In the genomic region with DNA sequence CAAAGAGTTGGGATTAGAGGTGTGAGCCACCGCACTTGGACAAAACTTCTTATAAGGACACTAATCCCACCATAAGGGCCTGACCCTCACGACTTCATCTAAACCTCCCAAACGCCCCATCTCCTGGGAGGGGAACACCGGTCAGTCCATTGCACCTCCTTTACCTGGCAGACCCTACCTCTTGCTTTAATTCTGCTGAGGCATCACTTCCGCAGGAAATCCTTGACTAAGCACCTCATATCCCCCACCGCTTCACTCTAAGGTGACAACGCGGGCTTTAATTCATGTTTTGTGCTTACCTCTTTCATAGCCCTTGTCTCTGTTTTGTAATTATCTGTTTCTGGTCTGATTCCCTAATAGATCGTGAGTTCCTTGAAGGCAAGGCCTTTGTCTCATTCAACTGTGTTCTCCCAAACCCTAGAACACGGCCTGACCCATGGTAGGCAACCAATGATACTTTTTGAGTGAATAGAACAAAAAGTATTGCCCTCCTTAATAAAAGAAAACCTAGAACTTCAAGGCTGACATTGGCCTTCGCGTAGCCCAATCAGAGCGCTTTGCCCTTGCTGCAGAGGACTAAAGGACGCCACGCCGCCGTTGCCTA, we compare ENCODE assay signal across 2 cellular contexts.
A peak's percentile ranks its signal among the peaks of the same experiment; 100 is the strongest.
TF ChIP-seq lines count a peak whose summit lies in the region.

No MANE protein-coding gene starts in this region.

TF ChIP-seq in IMR-90, 13 proteins besides CTCF, POLR2A, EP300 and RAD21:
- TF ChIP-seq, protein P1, sequence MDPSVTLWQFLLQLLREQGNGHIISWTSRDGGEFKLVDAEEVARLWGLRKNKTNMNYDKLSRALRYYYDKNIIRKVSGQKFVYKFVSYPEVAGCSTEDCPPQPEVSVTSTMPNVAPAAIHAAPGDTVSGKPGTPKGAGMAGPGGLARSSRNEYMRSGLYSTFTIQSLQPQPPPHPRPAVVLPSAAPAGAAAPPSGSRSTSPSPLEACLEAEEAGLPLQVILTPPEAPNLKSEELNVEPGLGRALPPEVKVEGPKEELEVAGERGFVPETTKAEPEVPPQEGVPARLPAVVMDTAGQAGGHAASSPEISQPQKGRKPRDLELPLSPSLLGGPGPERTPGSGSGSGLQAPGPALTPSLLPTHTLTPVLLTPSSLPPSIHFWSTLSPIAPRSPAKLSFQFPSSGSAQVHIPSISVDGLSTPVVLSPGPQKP (IDR thresholded peaks at IDR 0.05; ENCODE audit: borderline replicate concordance, low read depth, low read length), result no peak
- TF ChIP-seq MXI1 (IDR thresholded peaks at IDR 0.05; ENCODE audit: borderline replicate concordance, low read depth, low read length), result peak; percentile 74; the same call in 1 of the 2 replicates
- TF ChIP-seq MAZ (IDR thresholded peaks at IDR 0.05; ENCODE audit: borderline replicate concordance, low read depth, low read length), result no peak
- TF ChIP-seq MAFK (IDR thresholded peaks at IDR 0.05; ENCODE audit: low read depth, low read length), result 0 out of 2 replicates have a peak, but pooled peaks have one; percentile 25

TF ChIP-seq in K562, 482 proteins besides CTCF, POLR2A, EP300 and RAD21:
- no peak for TF ChIP-seq RBBP5 (IDR thresholded peaks at IDR 0.05; ENCODE audit: borderline replicate concordance, insufficient read depth, low read length, poor library complexity, severe bottlenecking)
- peak; percentile 93 for TF ChIP-seq NFYB (IDR thresholded peaks at IDR 0.05; ENCODE audit: extremely low read depth, insufficient read length)
- TF ChIP-seq IFI16 (CRISPR knock-in tag; IDR thresholded peaks at IDR 0.05), result no peak
- TF ChIP-seq, protein P2, sequence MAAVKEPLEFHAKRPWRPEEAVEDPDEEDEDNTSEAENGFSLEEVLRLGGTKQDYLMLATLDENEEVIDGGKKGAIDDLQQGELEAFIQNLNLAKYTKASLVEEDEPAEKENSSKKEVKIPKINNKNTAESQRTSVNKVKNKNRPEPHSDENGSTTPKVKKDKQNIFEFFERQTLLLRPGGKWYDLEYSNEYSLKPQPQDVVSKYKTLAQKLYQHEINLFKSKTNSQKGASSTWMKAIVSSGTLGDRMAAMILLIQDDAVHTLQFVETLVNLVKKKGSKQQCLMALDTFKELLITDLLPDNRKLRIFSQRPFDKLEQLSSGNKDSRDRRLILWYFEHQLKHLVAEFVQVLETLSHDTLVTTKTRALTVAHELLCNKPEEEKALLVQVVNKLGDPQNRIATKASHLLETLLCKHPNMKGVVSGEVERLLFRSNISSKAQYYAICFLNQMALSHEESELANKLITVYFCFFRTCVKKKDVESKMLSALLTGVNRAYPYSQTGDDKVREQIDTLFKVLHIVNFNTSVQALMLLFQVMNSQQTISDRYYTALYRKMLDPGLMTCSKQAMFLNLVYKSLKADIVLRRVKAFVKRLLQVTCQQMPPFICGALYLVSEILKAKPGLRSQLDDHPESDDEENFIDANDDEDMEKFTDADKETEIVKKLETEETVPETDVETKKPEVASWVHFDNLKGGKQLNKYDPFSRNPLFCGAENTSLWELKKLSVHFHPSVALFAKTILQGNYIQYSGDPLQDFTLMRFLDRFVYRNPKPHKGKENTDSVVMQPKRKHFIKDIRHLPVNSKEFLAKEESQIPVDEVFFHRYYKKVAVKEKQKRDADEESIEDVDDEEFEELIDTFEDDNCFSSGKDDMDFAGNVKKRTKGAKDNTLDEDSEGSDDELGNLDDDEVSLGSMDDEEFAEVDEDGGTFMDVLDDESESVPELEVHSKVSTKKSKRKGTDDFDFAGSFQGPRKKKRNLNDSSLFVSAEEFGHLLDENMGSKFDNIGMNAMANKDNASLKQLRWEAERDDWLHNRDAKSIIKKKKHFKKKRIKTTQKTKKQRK (IDR thresholded peaks at IDR 0.05; ENCODE audit: borderline replicate concordance, low read depth, low read length), result 0 out of 2 replicates have a peak, but pooled peaks have one; percentile 18
- peak; percentile 53; the same call in 1 of the 2 replicates for TF ChIP-seq MAFK (IDR thresholded peaks at IDR 0.05; ENCODE audit: low read length)
- TF ChIP-seq, protein P3, sequence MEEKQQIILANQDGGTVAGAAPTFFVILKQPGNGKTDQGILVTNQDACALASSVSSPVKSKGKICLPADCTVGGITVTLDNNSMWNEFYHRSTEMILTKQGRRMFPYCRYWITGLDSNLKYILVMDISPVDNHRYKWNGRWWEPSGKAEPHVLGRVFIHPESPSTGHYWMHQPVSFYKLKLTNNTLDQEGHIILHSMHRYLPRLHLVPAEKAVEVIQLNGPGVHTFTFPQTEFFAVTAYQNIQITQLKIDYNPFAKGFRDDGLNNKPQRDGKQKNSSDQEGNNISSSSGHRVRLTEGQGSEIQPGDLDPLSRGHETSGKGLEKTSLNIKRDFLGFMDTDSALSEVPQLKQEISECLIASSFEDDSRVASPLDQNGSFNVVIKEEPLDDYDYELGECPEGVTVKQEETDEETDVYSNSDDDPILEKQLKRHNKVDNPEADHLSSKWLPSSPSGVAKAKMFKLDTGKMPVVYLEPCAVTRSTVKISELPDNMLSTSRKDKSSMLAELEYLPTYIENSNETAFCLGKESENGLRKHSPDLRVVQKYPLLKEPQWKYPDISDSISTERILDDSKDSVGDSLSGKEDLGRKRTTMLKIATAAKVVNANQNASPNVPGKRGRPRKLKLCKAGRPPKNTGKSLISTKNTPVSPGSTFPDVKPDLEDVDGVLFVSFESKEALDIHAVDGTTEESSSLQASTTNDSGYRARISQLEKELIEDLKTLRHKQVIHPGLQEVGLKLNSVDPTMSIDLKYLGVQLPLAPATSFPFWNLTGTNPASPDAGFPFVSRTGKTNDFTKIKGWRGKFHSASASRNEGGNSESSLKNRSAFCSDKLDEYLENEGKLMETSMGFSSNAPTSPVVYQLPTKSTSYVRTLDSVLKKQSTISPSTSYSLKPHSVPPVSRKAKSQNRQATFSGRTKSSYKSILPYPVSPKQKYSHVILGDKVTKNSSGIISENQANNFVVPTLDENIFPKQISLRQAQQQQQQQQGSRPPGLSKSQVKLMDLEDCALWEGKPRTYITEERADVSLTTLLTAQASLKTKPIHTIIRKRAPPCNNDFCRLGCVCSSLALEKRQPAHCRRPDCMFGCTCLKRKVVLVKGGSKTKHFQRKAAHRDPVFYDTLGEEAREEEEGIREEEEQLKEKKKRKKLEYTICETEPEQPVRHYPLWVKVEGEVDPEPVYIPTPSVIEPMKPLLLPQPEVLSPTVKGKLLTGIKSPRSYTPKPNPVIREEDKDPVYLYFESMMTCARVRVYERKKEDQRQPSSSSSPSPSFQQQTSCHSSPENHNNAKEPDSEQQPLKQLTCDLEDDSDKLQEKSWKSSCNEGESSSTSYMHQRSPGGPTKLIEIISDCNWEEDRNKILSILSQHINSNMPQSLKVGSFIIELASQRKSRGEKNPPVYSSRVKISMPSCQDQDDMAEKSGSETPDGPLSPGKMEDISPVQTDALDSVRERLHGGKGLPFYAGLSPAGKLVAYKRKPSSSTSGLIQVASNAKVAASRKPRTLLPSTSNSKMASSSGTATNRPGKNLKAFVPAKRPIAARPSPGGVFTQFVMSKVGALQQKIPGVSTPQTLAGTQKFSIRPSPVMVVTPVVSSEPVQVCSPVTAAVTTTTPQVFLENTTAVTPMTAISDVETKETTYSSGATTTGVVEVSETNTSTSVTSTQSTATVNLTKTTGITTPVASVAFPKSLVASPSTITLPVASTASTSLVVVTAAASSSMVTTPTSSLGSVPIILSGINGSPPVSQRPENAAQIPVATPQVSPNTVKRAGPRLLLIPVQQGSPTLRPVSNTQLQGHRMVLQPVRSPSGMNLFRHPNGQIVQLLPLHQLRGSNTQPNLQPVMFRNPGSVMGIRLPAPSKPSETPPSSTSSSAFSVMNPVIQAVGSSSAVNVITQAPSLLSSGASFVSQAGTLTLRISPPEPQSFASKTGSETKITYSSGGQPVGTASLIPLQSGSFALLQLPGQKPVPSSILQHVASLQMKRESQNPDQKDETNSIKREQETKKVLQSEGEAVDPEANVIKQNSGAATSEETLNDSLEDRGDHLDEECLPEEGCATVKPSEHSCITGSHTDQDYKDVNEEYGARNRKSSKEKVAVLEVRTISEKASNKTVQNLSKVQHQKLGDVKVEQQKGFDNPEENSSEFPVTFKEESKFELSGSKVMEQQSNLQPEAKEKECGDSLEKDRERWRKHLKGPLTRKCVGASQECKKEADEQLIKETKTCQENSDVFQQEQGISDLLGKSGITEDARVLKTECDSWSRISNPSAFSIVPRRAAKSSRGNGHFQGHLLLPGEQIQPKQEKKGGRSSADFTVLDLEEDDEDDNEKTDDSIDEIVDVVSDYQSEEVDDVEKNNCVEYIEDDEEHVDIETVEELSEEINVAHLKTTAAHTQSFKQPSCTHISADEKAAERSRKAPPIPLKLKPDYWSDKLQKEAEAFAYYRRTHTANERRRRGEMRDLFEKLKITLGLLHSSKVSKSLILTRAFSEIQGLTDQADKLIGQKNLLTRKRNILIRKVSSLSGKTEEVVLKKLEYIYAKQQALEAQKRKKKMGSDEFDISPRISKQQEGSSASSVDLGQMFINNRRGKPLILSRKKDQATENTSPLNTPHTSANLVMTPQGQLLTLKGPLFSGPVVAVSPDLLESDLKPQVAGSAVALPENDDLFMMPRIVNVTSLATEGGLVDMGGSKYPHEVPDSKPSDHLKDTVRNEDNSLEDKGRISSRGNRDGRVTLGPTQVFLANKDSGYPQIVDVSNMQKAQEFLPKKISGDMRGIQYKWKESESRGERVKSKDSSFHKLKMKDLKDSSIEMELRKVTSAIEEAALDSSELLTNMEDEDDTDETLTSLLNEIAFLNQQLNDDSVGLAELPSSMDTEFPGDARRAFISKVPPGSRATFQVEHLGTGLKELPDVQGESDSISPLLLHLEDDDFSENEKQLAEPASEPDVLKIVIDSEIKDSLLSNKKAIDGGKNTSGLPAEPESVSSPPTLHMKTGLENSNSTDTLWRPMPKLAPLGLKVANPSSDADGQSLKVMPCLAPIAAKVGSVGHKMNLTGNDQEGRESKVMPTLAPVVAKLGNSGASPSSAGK (IDR thresholded peaks at IDR 0.05), result peak; percentile 34; the same call in 1 of the 2 replicates
- no peak for TF ChIP-seq ZNF717 (CRISPR knock-in tag; IDR thresholded peaks at IDR 0.05)
- TF ChIP-seq ZNF224 (CRISPR knock-in tag; IDR thresholded peaks at IDR 0.05), result no peak
- TF ChIP-seq MXI1 (IDR thresholded peaks at IDR 0.05; ENCODE audit: low read depth, low read length), result peak; percentile 90; the same call in 1 of the 2 replicates
- TF ChIP-seq CBX3 (IDR thresholded peaks at IDR 0.05; ENCODE audit: borderline replicate concordance in 1 of 2, low read length in 2 of 2), result peak in 1 of 2 experiments; percentile 52; a peak in 1 of 3 replicates
- TF ChIP-seq MAFF (IDR thresholded peaks at IDR 0.05; ENCODE audit: low read length), result peak; percentile 65
- TF ChIP-seq SAP30 (IDR thresholded peaks at IDR 0.05; ENCODE audit: borderline replicate concordance, insufficient read depth, low read depth, low read length, poor library complexity, severe bottlenecking), result peak; percentile 52
- TF ChIP-seq ZNF316 (IDR thresholded peaks at IDR 0.05), result peak; percentile 88
- TF ChIP-seq, protein P4, sequence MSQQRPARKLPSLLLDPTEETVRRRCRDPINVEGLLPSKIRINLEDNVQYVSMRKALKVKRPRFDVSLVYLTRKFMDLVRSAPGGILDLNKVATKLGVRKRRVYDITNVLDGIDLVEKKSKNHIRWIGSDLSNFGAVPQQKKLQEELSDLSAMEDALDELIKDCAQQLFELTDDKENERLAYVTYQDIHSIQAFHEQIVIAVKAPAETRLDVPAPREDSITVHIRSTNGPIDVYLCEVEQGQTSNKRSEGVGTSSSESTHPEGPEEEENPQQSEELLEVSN (IDR thresholded peaks at IDR 0.05; ENCODE audit: borderline replicate concordance in 1 of 2, extremely low read depth in 1 of 2, insufficient read depth in 1 of 2, insufficient read length in 1 of 2, low read depth in 1 of 2, low read length in 1 of 2, poor library complexity in 1 of 2, severe bottlenecking in 1 of 2), result peak in 1 of 2 experiments; percentile 53
- TF ChIP-seq, protein P5, sequence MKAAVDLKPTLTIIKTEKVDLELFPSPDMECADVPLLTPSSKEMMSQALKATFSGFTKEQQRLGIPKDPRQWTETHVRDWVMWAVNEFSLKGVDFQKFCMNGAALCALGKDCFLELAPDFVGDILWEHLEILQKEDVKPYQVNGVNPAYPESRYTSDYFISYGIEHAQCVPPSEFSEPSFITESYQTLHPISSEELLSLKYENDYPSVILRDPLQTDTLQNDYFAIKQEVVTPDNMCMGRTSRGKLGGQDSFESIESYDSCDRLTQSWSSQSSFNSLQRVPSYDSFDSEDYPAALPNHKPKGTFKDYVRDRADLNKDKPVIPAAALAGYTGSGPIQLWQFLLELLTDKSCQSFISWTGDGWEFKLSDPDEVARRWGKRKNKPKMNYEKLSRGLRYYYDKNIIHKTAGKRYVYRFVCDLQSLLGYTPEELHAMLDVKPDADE (conservative IDR thresholded peaks at IDR 0.05; ENCODE audit: control insufficient read depth, low read depth, low read length), result no peak
- no peak for TF ChIP-seq ZNF76 (CRISPR knock-in tag; IDR thresholded peaks at IDR 0.05; ENCODE audit: borderline replicate concordance)
- no peak for TF ChIP-seq RCOR1 (IDR thresholded peaks at IDR 0.05; ENCODE audit: borderline replicate concordance in 1 of 2, low read depth in 2 of 2, low read length in 2 of 2)
- TF ChIP-seq MAFG (tag; conservative IDR thresholded peaks at IDR 0.05), result peak; percentile 63
- peak; percentile 83; the same call in 1 of the 2 replicates for TF ChIP-seq L3MBTL2 (IDR thresholded peaks at IDR 0.05)
- TF ChIP-seq C11orf30 (IDR thresholded peaks at IDR 0.05; ENCODE audit: low read depth), result peak; percentile 71
- 0 out of 2 replicates have a peak, but pooled peaks have one; percentile 11 for TF ChIP-seq HDAC2 (IDR thresholded peaks at IDR 0.05)
- TF ChIP-seq, protein P6, sequence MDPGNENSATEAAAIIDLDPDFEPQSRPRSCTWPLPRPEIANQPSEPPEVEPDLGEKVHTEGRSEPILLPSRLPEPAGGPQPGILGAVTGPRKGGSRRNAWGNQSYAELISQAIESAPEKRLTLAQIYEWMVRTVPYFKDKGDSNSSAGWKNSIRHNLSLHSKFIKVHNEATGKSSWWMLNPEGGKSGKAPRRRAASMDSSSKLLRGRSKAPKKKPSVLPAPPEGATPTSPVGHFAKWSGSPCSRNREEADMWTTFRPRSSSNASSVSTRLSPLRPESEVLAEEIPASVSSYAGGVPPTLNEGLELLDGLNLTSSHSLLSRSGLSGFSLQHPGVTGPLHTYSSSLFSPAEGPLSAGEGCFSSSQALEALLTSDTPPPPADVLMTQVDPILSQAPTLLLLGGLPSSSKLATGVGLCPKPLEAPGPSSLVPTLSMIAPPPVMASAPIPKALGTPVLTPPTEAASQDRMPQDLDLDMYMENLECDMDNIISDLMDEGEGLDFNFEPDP (CRISPR knock-in tag; IDR thresholded peaks at IDR 0.05), result no peak
TF ChIP-seq in K562: peak in this region for 14.
